Comparison of ENCODE assay signal across 18 cellular contexts in the genomic region with DNA sequence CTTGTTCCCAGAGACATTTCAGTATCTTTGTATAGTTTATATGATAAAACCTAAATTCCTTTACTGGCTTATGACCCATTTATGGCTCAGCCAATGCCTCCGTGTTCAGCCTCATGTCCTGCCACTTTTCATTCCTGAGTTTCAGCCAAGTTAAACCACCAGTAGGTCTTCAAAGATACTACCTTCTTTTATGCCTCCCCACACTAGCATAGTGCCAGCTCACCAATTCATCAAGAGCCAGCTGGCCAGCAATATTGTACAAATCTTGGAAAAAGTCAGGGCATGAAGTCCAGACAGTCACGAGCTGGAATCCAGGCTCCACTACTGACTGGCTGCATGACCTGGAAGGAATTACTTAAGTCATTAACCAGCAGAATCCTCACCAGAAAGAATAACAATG.
"Had no signal": no experiment of that assay in that cellular context is flagged by ENCODE, and none has a peak within 500 bp of the region (broad histone marks: within the 10 kb centered on the region; RNA-seq: fewer than 3 reads in every experiment).

No MANE protein-coding gene starts in this region.

- H3K4me3 Mint-ChIP-seq: effector memory CD8-positive, alpha-beta T cell; immature natural killer cell; naive thymus-derived CD8-positive, alpha-beta T cell; nephron progenitor cell; stimulated activated naive B cell treated with anti-CD40 and anti-IgM and Interleukin-4, amounts not matched to agents 10 μg/mL and 1 μg/mL and 100 μg/mL, for 72 hours; stimulated activated naive CD8-positive, alpha-beta T cell treated with anti-CD3 and anti-CD28 coated beads, Interleukin-15, Interleukin-2, amounts not matched to agents 100 ng/mL and 50 ng/mL, for 24 hours had no signal

- DNase-seq: cerebellar nuclear complex; cortex of kidney; effector memory CD8-positive, alpha-beta T cell; immature natural killer cell; islet precursor cell; kidney glomerular epithelial cell; mesendoderm; midbrain; naive thymus-derived CD8-positive, alpha-beta T cell; nephron progenitor cell; occipital lobe; ovary; small intestine; stimulated activated CD4-positive, alpha-beta T cell treated with anti-CD3 and anti-CD28 coated beads, Interleukin-15, amount 100 ng/mL, for 24 hours; stimulated activated CD4-positive, alpha-beta T cell treated with anti-CD3 and anti-CD28 coated beads, Interleukin-2, amount 100 ng/mL, for 48 hours; stimulated activated naive B cell treated with anti-CD40 and anti-IgM and Interleukin-4, amounts not matched to agents 10 μg/mL and 1 μg/mL and 100 μg/mL, for 72 hours; upper lobe of left lung had no signal

- H3K36me3 Mint-ChIP-seq: immature natural killer cell; stimulated activated naive B cell treated with anti-CD40 and anti-IgM and Interleukin-4, amounts not matched to agents 10 μg/mL and 1 μg/mL and 100 μg/mL, for 72 hours had no signal

- H3K27ac Mint-ChIP-seq: effector memory CD8-positive, alpha-beta T cell; immature natural killer cell; naive thymus-derived CD8-positive, alpha-beta T cell; nephron progenitor cell; stimulated activated naive B cell treated with anti-CD40 and anti-IgM and Interleukin-4, amounts not matched to agents 10 μg/mL and 1 μg/mL and 100 μg/mL, for 72 hours; stimulated activated naive CD8-positive, alpha-beta T cell treated with anti-CD3 and anti-CD28 coated beads, Interleukin-15, Interleukin-2, amounts not matched to agents 100 ng/mL and 50 ng/mL, for 24 hours had no signal

- H3K27me3 Mint-ChIP-seq: effector memory CD8-positive, alpha-beta T cell; naive thymus-derived CD8-positive, alpha-beta T cell; stimulated activated naive B cell treated with anti-CD40 and anti-IgM and Interleukin-4, amounts not matched to agents 10 μg/mL and 1 μg/mL and 100 μg/mL, for 72 hours; stimulated activated naive CD8-positive, alpha-beta T cell treated with anti-CD3 and anti-CD28 coated beads, Interleukin-15, Interleukin-2, amounts not matched to agents 100 ng/mL and 50 ng/mL, for 24 hours had no signal

- H3K4me1 Mint-ChIP-seq: immature natural killer cell; naive thymus-derived CD8-positive, alpha-beta T cell; nephron progenitor cell; stimulated activated naive B cell treated with anti-CD40 and anti-IgM and Interleukin-4, amounts not matched to agents 10 μg/mL and 1 μg/mL and 100 μg/mL, for 72 hours had no signal

- ATAC-seq: effector memory CD8-positive, alpha-beta T cell; naive thymus-derived CD8-positive, alpha-beta T cell; stimulated activated naive B cell treated with anti-CD40 and anti-IgM and Interleukin-4, amounts not matched to agents 10 μg/mL and 1 μg/mL and 100 μg/mL, for 72 hours had no signal
